In the genomic region with DNA sequence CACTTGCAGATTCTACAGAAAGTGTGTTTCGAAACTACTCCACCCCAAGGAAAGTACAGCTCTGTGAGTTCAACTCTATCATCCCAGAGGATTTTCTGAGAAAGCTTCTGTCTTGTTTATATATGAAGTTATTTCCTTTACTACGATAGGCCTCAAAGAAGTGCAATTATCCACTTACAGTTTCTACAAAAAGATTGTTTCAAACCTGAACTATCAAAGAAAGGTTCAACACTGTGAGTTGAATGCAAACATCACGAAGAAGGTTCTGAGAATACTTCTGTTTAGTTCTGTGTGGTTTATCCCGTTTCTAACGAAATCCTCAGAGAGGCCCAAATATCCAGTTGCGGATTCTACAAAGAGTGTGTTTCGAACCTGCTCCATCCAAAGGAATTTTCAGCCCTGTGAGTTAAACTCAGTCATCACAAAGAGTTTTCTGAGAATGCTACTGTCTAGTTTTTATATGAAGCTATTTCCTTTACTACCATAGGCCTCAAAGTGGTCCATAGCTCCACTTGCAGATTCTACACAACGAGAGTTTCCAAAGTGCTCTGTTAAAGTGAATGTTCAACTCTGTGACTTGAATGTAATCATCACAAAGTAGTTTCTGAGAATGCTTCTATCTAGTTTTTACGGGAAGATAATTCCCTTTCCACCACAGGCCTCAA, we compare ENCODE assay signal across 8 cellular contexts.
DNase-seq lines count a peak whose midpoint lies in the region; ATAC-seq and TF ChIP-seq lines count a peak whose summit lies in the region.
"Not testable (repeated sequence)": the region's sequence is repeated elsewhere in the genome, so short reads cannot be mapped to it uniquely, and the experiment has no call there.

No MANE protein-coding gene starts in this region.

- not testable (repeated sequence) for H3K4me3 ChIP-seq in DND-41 (ENCODE audit: low read depth in 1 of 2, low read length in 2 of 2); psoas muscle

- not testable (repeated sequence) for TF ChIP-seq CTCF in DND-41 (IDR thresholded peaks at IDR 0.05; ENCODE audit: borderline replicate concordance, extremely low read depth, low read length, poor library complexity, severe bottlenecking); psoas muscle (IDR thresholded peaks at IDR 0.05)

- H3K36me3 Mint-ChIP-seq in activated CD8-positive, alpha-beta memory T cell treated with anti-CD3 and anti-CD28 coated beads, Interleukin-2, amount 10 ng/mL, durations not matched to agents 7 days and 5 days: not testable (repeated sequence)

- peaks cover 20% of the 10 kb centered on the region for H3K9me3 ChIP-seq in DND-41 (ENCODE audit: insufficient read depth, low read length, severe bottlenecking)
- H3K9me3 ChIP-seq in psoas muscle: not testable (repeated sequence)

- H3K9ac ChIP-seq in DND-41 (ENCODE audit: low read depth, low read length): not testable (repeated sequence)

- not testable (repeated sequence) for H3K27me3 ChIP-seq in DND-41 (ENCODE audit: insufficient read depth, low read length, poor library complexity); psoas muscle (ENCODE audit: insufficient read depth in 3 of 3, low read length in 2 of 3)

- not testable (repeated sequence) for H3K27me3 Mint-ChIP-seq in activated CD8-positive, alpha-beta memory T cell treated with anti-CD3 and anti-CD28 coated beads, Interleukin-2, amount 10 ng/mL, durations not matched to agents 7 days and 5 days

- not testable (repeated sequence) for H3K36me3 ChIP-seq in DND-41 (ENCODE audit: insufficient read depth, low read length); psoas muscle (ENCODE audit: insufficient read depth in 1 of 2, low read depth in 1 of 2)

- intact Hi-C loops in left cardiac atrium (cut with DNase I); psoas muscle (cut with DNase I): not testable (repeated sequence)

- H3K27ac Mint-ChIP-seq in activated CD8-positive, alpha-beta memory T cell treated with anti-CD3 and anti-CD28 coated beads, Interleukin-2, amount 10 ng/mL, durations not matched to agents 7 days and 5 days: not testable (repeated sequence)

- ATAC-seq in DND-41 (ENCODE audit: insufficient read depth, low read depth): peak; percentile 60
- peak; percentile 50 for ATAC-seq in GM19372 (IDR thresholded peaks at IDR 0.05; ENCODE audit: low read depth, unreplicated experiment)
- peak; percentile 33 for ATAC-seq in GM21576 (IDR thresholded peaks at IDR 0.05; ENCODE audit: unreplicated experiment)
- peak; percentile 56 for ATAC-seq in HG02885 (IDR thresholded peaks at IDR 0.05; ENCODE audit: poor library complexity, unreplicated experiment)
- ATAC-seq in HG03432 (IDR thresholded peaks at IDR 0.05; ENCODE audit: unreplicated experiment): peak; percentile 51
- peak; percentile 64 for ATAC-seq in activated CD8-positive, alpha-beta memory T cell treated with anti-CD3 and anti-CD28 coated beads, Interleukin-2, amount 10 ng/mL, durations not matched to agents 7 days and 5 days
- ATAC-seq in left cardiac atrium: peak; percentile 76
- ATAC-seq in psoas muscle: peak; percentile 75 to 82 (median 78)

- H3K4me1 Mint-ChIP-seq in activated CD8-positive, alpha-beta memory T cell treated with anti-CD3 and anti-CD28 coated beads, Interleukin-2, amount 10 ng/mL, durations not matched to agents 7 days and 5 days: not testable (repeated sequence)

- not testable (repeated sequence) for H3K27ac ChIP-seq in DND-41 (ENCODE audit: low read length); psoas muscle

- not testable (repeated sequence) for H3K4me2 ChIP-seq in DND-41 (ENCODE audit: insufficient read depth, low read length)

- 54 to 68% (median 62%) methylated on average over 1 to 4 of the region's 9 CpGs for WGBS in psoas muscle, 3 donors

- DNase-seq in DND-41; activated CD8-positive, alpha-beta memory T cell treated with anti-CD3 and anti-CD28 coated beads, Interleukin-2, amount 10 ng/mL, durations not matched to agents 7 days and 5 days; left cardiac atrium; psoas muscle: not testable (repeated sequence)

- not testable (repeated sequence) for H3K79me2 ChIP-seq in DND-41 (ENCODE audit: insufficient read depth, low read length)

- H3K9me3 Mint-ChIP-seq in activated CD8-positive, alpha-beta memory T cell treated with anti-CD3 and anti-CD28 coated beads, Interleukin-2, amount 10 ng/mL, durations not matched to agents 7 days and 5 days (ENCODE audit: low read depth): not testable (repeated sequence)

- not testable (repeated sequence) for H3K4me3 Mint-ChIP-seq in activated CD8-positive, alpha-beta memory T cell treated with anti-CD3 and anti-CD28 coated beads, Interleukin-2, amount 10 ng/mL, durations not matched to agents 7 days and 5 days

- CTCF ChIA-PET in activated CD8-positive, alpha-beta memory T cell treated with anti-CD3 and anti-CD28 coated beads, Interleukin-2, amount 10 ng/mL, durations not matched to agents 7 days and 5 days (lab: Charles Lee): not testable (repeated sequence)

- H2AFZ ChIP-seq in DND-41 (ENCODE audit: low read depth, low read length): not testable (repeated sequence)

- H4K20me1 ChIP-seq in DND-41 (ENCODE audit: insufficient read depth, low read length): not testable (repeated sequence)

- H3K4me1 ChIP-seq in DND-41 (ENCODE audit: insufficient read depth, low read length); psoas muscle: not testable (repeated sequence)
